In genomic region chr2:234467289-234467688, GRCh38 we compare ENCODE assay signal across 18 cellular contexts. TPM values are rescaled to one million over a fixed set of nuclear protein-coding genes. Genes with fewer than 3 reads are reported as not detected.
DNase-seq lines count a peak whose midpoint lies in the region; FAIRE-seq and TF ChIP-seq lines count a peak whose summit lies in the region.
"Had no signal": no experiment of that assay in that cellular context is flagged by ENCODE, and none has a peak within 500 bp of the region (broad histone marks: within the 10 kb centered on the region; RNA-seq: fewer than 3 reads in every experiment).

No MANE protein-coding gene starts in this region.

- H3K4me1 Mint-ChIP-seq in astrocyte (ENCODE audit: low read depth, unreplicated experiment), result peaks cover 2% of the 10 kb centered on the region

- no peaks in the 10 kb centered on the region for H3K4me1 ChIP-seq in astrocyte (ENCODE audit: insufficient read depth, low read length)
- no peaks in the 10 kb centered on the region for H3K4me1 ChIP-seq in uterus
- H3K4me1 ChIP-seq: gastroesophageal sphincter had no signal

- H3K27me3 ChIP-seq in astrocyte (ENCODE audit: insufficient read depth, low read length) (no peaks in the 10 kb centered on the region), uterus (no peaks in the 10 kb centered on the region)
- H3K27me3 ChIP-seq: gastroesophageal sphincter, neural progenitor cell had no signal

- H3K4me3 ChIP-seq in AG09309 (ENCODE audit: control insufficient read depth, low read depth, low read length) (no peak overlapping the region), astrocyte (ENCODE audit: insufficient read depth, low read depth, low read length) (no peak overlapping the region), uterus (no peak overlapping the region)
- H3K4me3 ChIP-seq: gastroesophageal sphincter, neural progenitor cell, SK-N-MC had no signal

- FAIRE-seq in astrocyte (lab: Jason Lieb, UNC), result no peak

- H2AFZ ChIP-seq in astrocyte (ENCODE audit: low read depth, low read length), result no peak overlapping the region
- H2AFZ ChIP-seq: neural progenitor cell had no signal

- no peaks in the 10 kb centered on the region for H3K79me2 ChIP-seq in astrocyte (ENCODE audit: insufficient read depth, low read length)

- DNase-seq in AG09309 (ENCODE audit: low read depth) (peak; percentile 67), GM04504 (ENCODE audit: low read depth) (peak; percentile 11), astrocyte (ENCODE audit: low read depth) (peak; percentile 89), glomerular visceral epithelial cell (ENCODE audit: extremely low spot score) (peak; percentile 21), GOT3 (lab: John Stamatoyannopoulos, UW) (no peak), uterus (no peak), HK-2 (ENCODE audit: unreplicated experiment) (no peak), NCI-H510A treated with DMSO at 0.1 percent for 48 hours (lab: John Stamatoyannopoulos, UW) (no peak)
- DNase-seq: activated CD8-positive, alpha-beta T cell treated with anti-CD3 and anti-CD28 coated beads, Interleukin-2, amount 10 ng/mL, durations not matched to agents 7 days and 5 days; C1 segment of cervical spinal cord; KBM-7; NCI-H1417; NCI-H2227 treated with DMSO at 0.1 percent for 48 hours; stimulated activated CD4-positive, alpha-beta T cell treated with anti-CD3 and anti-CD28 coated beads, Interleukin-4, amount 100 ng/mL, for 1 hour had no signal

- H3K9me3 ChIP-seq in astrocyte (ENCODE audit: insufficient read depth, low read depth, low read length) (peaks cover 8% of the 10 kb centered on the region), uterus (no peaks in the 10 kb centered on the region)
- H3K9me3 ChIP-seq: gastroesophageal sphincter had no signal

- intact Hi-C loops in uterus (cut with DNase I; ENCODE audit: low total_unique reads), result no loop called here

- H3K9me3 Mint-ChIP-seq in astrocyte (ENCODE audit: unreplicated experiment), result peaks cover 20% of the 10 kb centered on the region
- H3K9me3 Mint-ChIP-seq: type B pancreatic cell had no signal

- no peak for TF ChIP-seq CTCF in AG09309 (IDR thresholded peaks at IDR 0.05; ENCODE audit: control insufficient read depth, insufficient read depth, low read depth, low read length, missing control alignments)
- no peak for TF ChIP-seq CTCF in astrocyte (IDR thresholded peaks at IDR 0.05; ENCODE audit: insufficient read depth, low read depth, low read length)
- TF ChIP-seq CTCF in uterus (IDR thresholded peaks at IDR 0.05), result no peak

- H3K4me2 ChIP-seq in astrocyte (ENCODE audit: low read length), result no peak overlapping the region
- H3K4me2 ChIP-seq: neural progenitor cell had no signal

- no peak overlapping the region for H3K9ac ChIP-seq in astrocyte (ENCODE audit: low read length)
- H3K9ac ChIP-seq: neural progenitor cell had no signal

- no peak overlapping the region for H3K4me3 Mint-ChIP-seq in astrocyte (ENCODE audit: unreplicated experiment)
- H3K4me3 Mint-ChIP-seq: activated CD8-positive, alpha-beta T cell treated with anti-CD3 and anti-CD28 coated beads, Interleukin-2, amount 10 ng/mL, durations not matched to agents 7 days and 5 days; neural progenitor cell; type B pancreatic cell had no signal

- H3K27ac Mint-ChIP-seq in astrocyte (ENCODE audit: unreplicated experiment), result peak overlapping the region; percentile 18
- H3K27ac Mint-ChIP-seq: activated CD8-positive, alpha-beta T cell treated with anti-CD3 and anti-CD28 coated beads, Interleukin-2, amount 10 ng/mL, durations not matched to agents 7 days and 5 days; neural progenitor cell had no signal

- H3K27ac ChIP-seq in astrocyte (ENCODE audit: low read depth, low read length) (peak overlapping the region; percentile 30), uterus (no peak overlapping the region)
- H3K27ac ChIP-seq: gastroesophageal sphincter, neural progenitor cell, SK-N-MC had no signal

- no peak for TF ChIP-seq POLR2A in uterus (IDR thresholded peaks at IDR 0.05)

- no peaks in the 10 kb centered on the region for H4K20me1 ChIP-seq in astrocyte (ENCODE audit: insufficient read depth, low read length)

- H3K36me3 ChIP-seq in astrocyte (ENCODE audit: insufficient read depth, low read length) (no peaks in the 10 kb centered on the region), uterus (no peaks in the 10 kb centered on the region)
- H3K36me3 ChIP-seq: gastroesophageal sphincter, neural progenitor cell had no signal

- H3K36me3 Mint-ChIP-seq in astrocyte (ENCODE audit: low read depth, unreplicated experiment), result peaks cover 2% of the 10 kb centered on the region
- H3K36me3 Mint-ChIP-seq: type B pancreatic cell had no signal

- peaks cover 8% of the 10 kb centered on the region for H3K27me3 Mint-ChIP-seq in astrocyte (ENCODE audit: low read depth, unreplicated experiment)
- H3K27me3 Mint-ChIP-seq: type B pancreatic cell had no signal

RNA-seq across cellular contexts. Expression of gene ARL4C, which starts 29.6 kb away (rescaled TPM):
- total RNA-seq in astrocyte, result 59.3 and 70.7 TPM in 2 replicates
- 10 to 100 TPM in 1 of 4 donors, 1 to 10 TPM in 2, not detected in 1; 3.0 to 15.6 (median 3.1) TPM for total RNA-seq in uterus

Comparison
In these comparisons a context has a peak if more than half of its experiments do, and no peak if none do; other contexts are left out.
1. DNase-seq: peak in AG09309 (single experiment), GM04504 (single experiment), astrocyte (single experiment) and glomerular visceral epithelial cell (single experiment); none in GOT3 (single experiment), uterus (0 of 2), HK-2 (single experiment) and NCI-H510A treated with DMSO at 0.1 percent for 48 hours (single experiment).